In the genomic region with DNA sequence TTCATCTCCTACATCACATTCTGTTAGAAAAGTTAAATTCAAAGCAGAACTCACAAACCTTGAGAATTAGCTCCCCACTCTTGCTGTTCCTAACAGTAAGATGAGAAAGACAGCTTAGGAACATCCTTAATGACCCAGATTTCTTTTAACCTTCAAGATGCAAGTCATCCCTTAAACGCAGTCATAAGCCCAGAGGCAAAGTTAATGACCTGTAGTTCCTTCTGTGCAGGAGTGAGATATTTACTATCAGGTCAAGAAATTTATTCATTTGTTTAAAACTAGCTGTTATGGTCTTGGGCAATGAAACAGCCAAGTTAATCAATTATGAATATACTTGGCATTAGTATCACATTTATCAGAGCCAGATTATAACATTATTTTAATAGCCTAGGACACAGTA, we compare ENCODE assay signal across 28 cellular contexts. TPM values are rescaled to one million over a fixed set of nuclear protein-coding genes. Genes with fewer than 3 reads are reported as not detected.
DNase-seq lines count a peak whose midpoint lies in the region; ATAC-seq, FAIRE-seq and TF ChIP-seq lines count a peak whose summit lies in the region.
"Had no signal": no experiment of that assay in that cellular context is flagged by ENCODE, and none has a peak within 500 bp of the region (broad histone marks: within the 10 kb centered on the region; RNA-seq: fewer than 3 reads in every experiment).

No MANE protein-coding gene starts in this region.

- no peak overlapping the region for H3K23ac ChIP-seq in mesenchymal stem cell (ENCODE audit: low read length in 2 of 2)

- peak overlapping the region; percentile 26 for H3K27ac Mint-ChIP-seq in activated T-cell treated with anti-CD3 and anti-CD28 coated beads, Interleukin-2, amount 50 U/mL, for 72 hours
- H3K27ac Mint-ChIP-seq: activated CD4-positive, alpha-beta T cell treated with anti-CD3 and anti-CD28 coated beads, Interleukin-2, amount 10 ng/mL, durations not matched to agents 24 days and 14 days; CD14-positive monocyte; mesothelial cell of epicardium; progenitor cell of endocrine pancreas had no signal

- no peak for TF ChIP-seq CTCF in endothelial cell of umbilical vein (IDR thresholded peaks at IDR 0.05; ENCODE audit: extremely low read depth in 1 of 2, insufficient read depth in 1 of 2, low read depth in 1 of 2, low read length in 2 of 2)
- TF ChIP-seq CTCF in tibial artery (IDR thresholded peaks at IDR 0.05): no peak
- TF ChIP-seq CTCF in upper lobe of right lung (IDR thresholded peaks at IDR 0.05): no peak

- H3K79me2 ChIP-seq in endothelial cell of umbilical vein (ENCODE audit: control insufficient read depth, insufficient read depth, low read length): no peaks in the 10 kb centered on the region

- H2BK15ac ChIP-seq in mesenchymal stem cell (ENCODE audit: low read depth, poor library complexity, severe bottlenecking): no peak overlapping the region

- peak; percentile 44 for FAIRE-seq in endothelial cell of umbilical vein (lab: Jason Lieb, UNC)
- FAIRE-seq: D721Med, H1 had no signal

- H3K4ac ChIP-seq in mesenchymal stem cell (ENCODE audit: low read depth in 1 of 2, low read length in 2 of 2): no peak overlapping the region

- POLR2A ChIA-PET in endothelial cell of umbilical vein (lab: Charles Lee): interaction anchor here (0.6 kb wide), 1 partner anchor 176 kb away, joined by 3 read pairs; a partner anchor contains a TSS

- H2BK12ac ChIP-seq in mesenchymal stem cell (ENCODE audit: low read length in 2 of 2): no peak overlapping the region

- H3K9me3 ChIP-seq in endothelial cell of umbilical vein (replicated peaks; ENCODE audit: control insufficient read depth, insufficient read depth, low read length) (no peaks in the 10 kb centered on the region), mesenchymal stem cell (ENCODE audit: control insufficient read depth, low read length) (no peaks in the 10 kb centered on the region), tibial artery (no peaks in the 10 kb centered on the region), upper lobe of right lung (no peaks in the 10 kb centered on the region)
- H3K9me3 ChIP-seq: adrenal gland, body of pancreas had no signal

- no peak overlapping the region for H3K18ac ChIP-seq in mesenchymal stem cell (ENCODE audit: low read depth in 1 of 2, low read length in 2 of 2)

- WGBS in mesenchymal stem cell: 80% methylated on average over 1 of the region's 1 CpG

- no peak overlapping the region for H4K8ac ChIP-seq in mesenchymal stem cell (ENCODE audit: low read length)

- BruUV-seq in endothelial cell of umbilical vein (replicated peaks; lab: Mats Ljungman, UMichigan): no TSS peak

- peaks cover 11 to 22% of the 10 kb centered on the region in 2 donors for H3K36me3 Mint-ChIP-seq in activated T-cell treated with anti-CD3 and anti-CD28 coated beads, Interleukin-2, amount 50 U/mL, for 72 hours (ENCODE audit: insufficient read depth in 2 of 2)
- H3K36me3 Mint-ChIP-seq in activated T-cell treated with anti-CD3 and anti-CD28 coated beads, Interleukin-2, amount 50 U/mL, for 4 hours (ENCODE audit: insufficient read depth): peaks cover 44% of the 10 kb centered on the region

- H3K4me1 ChIP-seq in endothelial cell of umbilical vein (ENCODE audit: control insufficient read depth, extremely low read depth, insufficient read depth, low read length) (no peaks in the 10 kb centered on the region), mesenchymal stem cell (ENCODE audit: control insufficient read depth, insufficient read depth, low read depth, low read length) (peaks cover 3% of the 10 kb centered on the region), tibial artery (peaks cover 0 to 84% (median 34%) of the 10 kb centered on the region in 4 donors), upper lobe of right lung (peaks cover 30% of the 10 kb centered on the region)

- no peak overlapping the region for H2BK120ac ChIP-seq in mesenchymal stem cell (ENCODE audit: low read depth, low read length)

- peaks cover 12% of the 10 kb centered on the region for H3K4me1 Mint-ChIP-seq in activated T-cell treated with anti-CD3 and anti-CD28 coated beads, Interleukin-2, amount 50 U/mL, for 72 hours (ENCODE audit: low read depth)
- H3K4me1 Mint-ChIP-seq in activated T-cell treated with anti-CD3 and anti-CD28 coated beads, Interleukin-2, amount 50 U/mL, for 4 hours (ENCODE audit: low read depth): peaks cover 2% of the 10 kb centered on the region
- H3K4me1 Mint-ChIP-seq: mesothelial cell of epicardium had no signal

- H3K9me3 Mint-ChIP-seq in activated T-cell treated with anti-CD3 and anti-CD28 coated beads, Interleukin-2, amount 50 U/mL, for 72 hours: no peaks in the 10 kb centered on the region
- H3K9me3 Mint-ChIP-seq in activated T-cell treated with anti-CD3 and anti-CD28 coated beads, Interleukin-2, amount 50 U/mL, for 4 hours: no peaks in the 10 kb centered on the region
- H3K9me3 Mint-ChIP-seq: activated CD4-positive, alpha-beta T cell treated with anti-CD3 and anti-CD28 coated beads, Interleukin-2, amount 10 ng/mL, durations not matched to agents 24 days and 14 days; CD14-positive monocyte; mesothelial cell of epicardium; naive B cell had no signal

- no peak overlapping the region for H3K4me2 ChIP-seq in endothelial cell of umbilical vein (ENCODE audit: insufficient read depth, low read length)
- H3K4me2 ChIP-seq in mesenchymal stem cell (ENCODE audit: low read length, poor library complexity, severe bottlenecking): no peak overlapping the region

- H3K27ac ChIP-seq in endothelial cell of umbilical vein (ENCODE audit: insufficient read depth, low read depth, low read length): no peak overlapping the region
- peak overlapping the region; percentile 67 for H3K27ac ChIP-seq in mesenchymal stem cell (ENCODE audit: low read length, poor library complexity, severe bottlenecking)
- H3K27ac ChIP-seq in tibial artery: peak overlapping the region; percentile 65 to 86
- H3K27ac ChIP-seq in upper lobe of right lung: no peak overlapping the region
- H3K27ac ChIP-seq: 22Rv1, adrenal gland had no signal

- H3K27me3 Mint-ChIP-seq in activated T-cell treated with anti-CD3 and anti-CD28 coated beads, Interleukin-2, amount 50 U/mL, for 72 hours (ENCODE audit: low read depth): no peaks in the 10 kb centered on the region
- no peaks in the 10 kb centered on the region for H3K27me3 Mint-ChIP-seq in activated T-cell treated with anti-CD3 and anti-CD28 coated beads, Interleukin-2, amount 50 U/mL, for 4 hours (ENCODE audit: low read depth)
- H3K27me3 Mint-ChIP-seq: activated CD4-positive, alpha-beta T cell treated with anti-CD3 and anti-CD28 coated beads, Interleukin-2, amount 10 ng/mL, durations not matched to agents 24 days and 14 days; naive B cell; progenitor cell of endocrine pancreas had no signal

- H3K4me3 Mint-ChIP-seq in activated T-cell treated with anti-CD3 and anti-CD28 coated beads, Interleukin-2, amount 50 U/mL, for 72 hours: no peak overlapping the region
- no peak overlapping the region for H3K4me3 Mint-ChIP-seq in activated T-cell treated with anti-CD3 and anti-CD28 coated beads, Interleukin-2, amount 50 U/mL, for 4 hours
- H3K4me3 Mint-ChIP-seq: activated CD4-positive, alpha-beta T cell treated with anti-CD3 and anti-CD28 coated beads, Interleukin-2, amount 10 ng/mL, durations not matched to agents 24 days and 14 days; CD14-positive monocyte; mesothelial cell of epicardium had no signal

- no peak overlapping the region for H3K9ac ChIP-seq in endothelial cell of umbilical vein (replicated peaks; ENCODE audit: extremely low read depth, insufficient read depth, low read length)
- no peak overlapping the region for H3K9ac ChIP-seq in mesenchymal stem cell (ENCODE audit: low read length)

- peaks cover 24% of the 10 kb centered on the region for H3K79me1 ChIP-seq in mesenchymal stem cell (replicated peaks; ENCODE audit: low read length, poor library complexity, severe bottlenecking)

- no peaks in the 10 kb centered on the region for H4K20me1 ChIP-seq in endothelial cell of umbilical vein (replicated peaks; ENCODE audit: control insufficient read depth, extremely low read depth, insufficient read depth, low read length)

- no peak overlapping the region for H4K91ac ChIP-seq in mesenchymal stem cell (ENCODE audit: low read length)

- no peaks in the 10 kb centered on the region for H3K27me3 ChIP-seq in endothelial cell of umbilical vein (ENCODE audit: control insufficient read depth in 2 of 2, insufficient read depth in 2 of 2, low read length in 2 of 2)
- no peaks in the 10 kb centered on the region for H3K27me3 ChIP-seq in mesenchymal stem cell (ENCODE audit: control insufficient read depth in 1 of 2, insufficient read depth in 1 of 2, low read length in 2 of 2)
- H3K27me3 ChIP-seq in tibial artery: no peaks in the 10 kb centered on the region
- no peaks in the 10 kb centered on the region for H3K27me3 ChIP-seq in upper lobe of right lung
- H3K27me3 ChIP-seq: adrenal gland, body of pancreas had no signal

- no peak for TF ChIP-seq POLR2A in endothelial cell of umbilical vein (IDR thresholded peaks at IDR 0.05; ENCODE audit: low read depth, low read length)

- no peak overlapping the region for H2AK5ac ChIP-seq in mesenchymal stem cell (ENCODE audit: low read length, severe bottlenecking)

- CTCF ChIA-PET in endothelial cell of umbilical vein (lab: Charles Lee): interaction anchor here (0.7 to 3.6 kb wide), 6 partner anchors 9 to 84 kb away, joined by 3 to 13 read pairs (median 4); no protein-coding TSS in a partner anchor

- H3K4me3 ChIP-seq in endothelial cell of umbilical vein (replicated peaks in 1 of 3; ENCODE audit: insufficient read depth in 1 of 3, low read depth in 1 of 3, low read length in 3 of 3): no peak overlapping the region
- no peak overlapping the region for H3K4me3 ChIP-seq in mesenchymal stem cell (ENCODE audit: insufficient read depth in 1 of 2, low read depth in 1 of 2, low read length in 2 of 2)
- no peak overlapping the region for H3K4me3 ChIP-seq in tibial artery
- H3K4me3 ChIP-seq in upper lobe of right lung: no peak overlapping the region
- H3K4me3 ChIP-seq: adrenal gland, body of pancreas had no signal

- no peaks in the 10 kb centered on the region for H3K9me1 ChIP-seq in endothelial cell of umbilical vein (replicated peaks; ENCODE audit: control insufficient read depth, extremely low read depth, insufficient read depth, low read length)

- ATAC-seq in activated T-cell treated with anti-CD3 and anti-CD28 coated beads, Interleukin-2, amount 50 U/mL, for 72 hours (replicated peaks in 1 of 2): no peak
- no peak for ATAC-seq in activated T-cell treated with anti-CD3 and anti-CD28 coated beads, Interleukin-2, amount 50 U/mL, for 4 hours
- no peak for ATAC-seq in upper lobe of right lung
- ATAC-seq in stimulated activated naive CD8-positive, alpha-beta T cell treated with anti-CD3 and anti-CD28 coated beads, Interleukin-15, Interleukin-2, amounts not matched to agents 100 U/mL and 50 U/mL, for 24 hours: no peak
- ATAC-seq: body of pancreas had no signal

- intact Hi-C loops in endothelial cell of umbilical vein (cut with micrococcal nuclease): no loop called here
- intact Hi-C loops in tibial artery (cut with DNase I; ENCODE audit: low total_unique reads): loop anchor here (5.0 to 10.0 kb wide), 2 partner anchors 35 to 62 kb away; a partner anchor contains a TSS
- intact Hi-C loops in upper lobe of right lung (cut with DNase I): no loop called here

- no peak for DNase-seq in activated T-cell treated with anti-CD3 and anti-CD28 coated beads, Interleukin-2, amount 50 U/mL, for 72 hours
- no peak for DNase-seq in activated T-cell treated with anti-CD3 and anti-CD28 coated beads, Interleukin-2, amount 50 U/mL, for 4 hours
- DNase-seq in endothelial cell of umbilical vein (ENCODE audit: low read depth, low spot score) (no peak), mesenchymal stem cell (no peak), tibial artery (no peak), upper lobe of right lung (no peak), dermis blood vessel endothelial cell (no peak)
- no peak for DNase-seq in stimulated activated naive CD8-positive, alpha-beta T cell treated with anti-CD3 and anti-CD28 coated beads, Interleukin-15, Interleukin-2, amounts not matched to agents 100 U/mL and 50 U/mL, for 24 hours
- DNase-seq: activated CD4-positive, alpha-beta T cell treated with anti-CD3 and anti-CD28 coated beads, Interleukin-2, amount 10 ng/mL, durations not matched to agents 24 days and 14 days; activated naive CD4-positive, alpha-beta T cell; adrenal gland; body of pancreas; DND-41; naive B cell; NCI-H1105; NCI-H187; NCI-H2171; OCI-M1; stimulated activated CD4-positive, alpha-beta T cell treated with anti-CD3 and anti-CD28 coated beads, Interleukin-4, amount 100 ng/mL, for 4 hours; substantia nigra; T1000 had no signal

- H2BK5ac ChIP-seq in mesenchymal stem cell (ENCODE audit: low read depth, low read length, poor library complexity, severe bottlenecking): no peak overlapping the region

- no peak overlapping the region for H2AFZ ChIP-seq in endothelial cell of umbilical vein (ENCODE audit: low read depth, low read length)
- H2AFZ ChIP-seq in mesenchymal stem cell (ENCODE audit: low read depth, low read length): no peak overlapping the region

- no peak overlapping the region for H3K14ac ChIP-seq in mesenchymal stem cell (ENCODE audit: low read length in 2 of 2)

- H3K36me3 ChIP-seq in endothelial cell of umbilical vein (ENCODE audit: control insufficient read depth in 2 of 2, extremely low read depth in 1 of 2, insufficient read depth in 2 of 2, low read length in 2 of 2) (peaks cover 11 to 13% of the 10 kb centered on the region in 2 experiments), mesenchymal stem cell (ENCODE audit: control insufficient read depth in 1 of 2, insufficient read depth in 2 of 2, low read depth in 1 of 2, low read length in 2 of 2) (peaks cover 23 to 50% of the 10 kb centered on the region in 2 experiments), tibial artery (peaks cover 24 to 38% (median 31%) of the 10 kb centered on the region in 3 donors), upper lobe of right lung (peaks cover 59% of the 10 kb centered on the region)

- dilution Hi-C loops in endothelial cell of umbilical vein (cut with MboI; ENCODE audit: extremely low pct_ligation_motif_present, low sequenced_read_pairs): no loop called here

RNA-seq across cellular contexts. Expression of a gene that starts 37.0 kb away (rescaled TPM):
- total RNA-seq in activated T-cell treated with anti-CD3 and anti-CD28 coated beads, Interleukin-2, amount 50 U/mL, for 72 hours: 1 to 10 TPM in 1 of 2 donors, under 1 TPM in 1; 0.44 to 1.2 TPM
- under 1 TPM in 1 of 3 donors, not detected in 2; 0.19 TPM for total RNA-seq in activated T-cell treated with anti-CD3 and anti-CD28 coated beads, Interleukin-2, amount 50 U/mL, for 4 hours
- 2.0 and 2.1 TPM in 2 replicates for total RNA-seq in endothelial cell of umbilical vein
- 1.7 and 2.1 TPM in 2 replicates for polyA plus RNA-seq in endothelial cell of umbilical vein
- polyA plus RNA-seq in endothelial cell of umbilical vein (2011; cell fraction: cytosol; rRNA removed): 1.8 and 2.1 TPM in 2 replicates
- 0.93 and 0.97 TPM in 2 replicates for polyA plus RNA-seq in endothelial cell of umbilical vein (2011; cell fraction: nucleus; rRNA removed)
- 0.43 and 1.4 TPM in 2 replicates for polyA plus RNA-seq in endothelial cell of umbilical vein (2012)
- polyA minus RNA-seq in endothelial cell of umbilical vein: 1.7 and 2.2 TPM in 2 replicates
- polyA minus RNA-seq in endothelial cell of umbilical vein (2011; cell fraction: cytosol; rRNA and poly(A)+ RNA removed): not detected
- 0.29 and 0.72 TPM in 2 replicates for polyA minus RNA-seq in endothelial cell of umbilical vein (2011; cell fraction: nucleus; rRNA and poly(A)+ RNA removed)
- 0.01 TPM for polyA plus RNA-seq in mesenchymal stem cell (2013, experiment 1 of 2)
- 0.12 TPM for polyA plus RNA-seq in mesenchymal stem cell (2013, experiment 2 of 2)
- total RNA-seq in upper lobe of right lung: 6.3 TPM
- 3.9 and 4.0 TPM in 2 replicates for total RNA-seq in dermis blood vessel endothelial cell
- total RNA-seq: activated CD4-positive, alpha-beta T cell treated with anti-CD3 and anti-CD28 coated beads, Interleukin-2, amount 10 ng/mL, durations not matched to agents 24 days and 14 days; NCI-H460 had no signal
- polyA plus RNA-seq: CD14-positive monocyte had no signal

Comparison
In these comparisons a context has a peak if more than half of its experiments do, and no peak if none do; other contexts are left out.
1. H3K27ac ChIP-seq: peak in mesenchymal stem cell (single experiment) and tibial artery (2 of 2); none in endothelial cell of umbilical vein (single experiment) and upper lobe of right lung (single experiment).